1 cellular context compared by ENCODE assay signal in the genomic region with DNA sequence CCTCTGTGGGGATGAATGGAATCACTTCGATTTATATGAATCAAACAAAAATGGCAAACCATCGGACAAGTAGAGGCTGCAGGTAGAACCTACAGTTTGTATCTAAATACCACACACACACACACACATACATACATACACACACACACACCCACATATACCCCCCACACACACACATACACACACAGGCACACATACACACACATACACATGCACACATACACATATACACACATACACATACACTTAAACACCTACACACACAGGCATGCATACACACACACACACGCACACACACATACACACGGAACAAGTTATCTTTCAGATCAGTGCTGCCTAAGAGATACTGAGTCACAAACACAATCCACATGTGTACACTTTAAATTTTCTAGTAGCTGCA.
TF ChIP-seq lines count a peak whose summit lies in the region.

No MANE protein-coding gene starts in this region.

TF ChIP-seq in IMR-90, 13 proteins besides CTCF, POLR2A, EP300 and RAD21:
- TF ChIP-seq, protein P1, sequence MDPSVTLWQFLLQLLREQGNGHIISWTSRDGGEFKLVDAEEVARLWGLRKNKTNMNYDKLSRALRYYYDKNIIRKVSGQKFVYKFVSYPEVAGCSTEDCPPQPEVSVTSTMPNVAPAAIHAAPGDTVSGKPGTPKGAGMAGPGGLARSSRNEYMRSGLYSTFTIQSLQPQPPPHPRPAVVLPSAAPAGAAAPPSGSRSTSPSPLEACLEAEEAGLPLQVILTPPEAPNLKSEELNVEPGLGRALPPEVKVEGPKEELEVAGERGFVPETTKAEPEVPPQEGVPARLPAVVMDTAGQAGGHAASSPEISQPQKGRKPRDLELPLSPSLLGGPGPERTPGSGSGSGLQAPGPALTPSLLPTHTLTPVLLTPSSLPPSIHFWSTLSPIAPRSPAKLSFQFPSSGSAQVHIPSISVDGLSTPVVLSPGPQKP (IDR thresholded peaks at IDR 0.05; ENCODE audit: borderline replicate concordance, low read depth, low read length), result no peak
- TF ChIP-seq CHD1 (IDR thresholded peaks at IDR 0.05; ENCODE audit: low read depth, low read length) (no peak), MAZ (IDR thresholded peaks at IDR 0.05; ENCODE audit: borderline replicate concordance, low read depth, low read length) (no peak), SMC3 (IDR thresholded peaks at IDR 0.05; ENCODE audit: low read depth, low read length) (no peak), NFE2L2 (IDR thresholded peaks at IDR 0.05; ENCODE audit: low read depth, low read length) (no peak)
- TF ChIP-seq, protein P2, sequence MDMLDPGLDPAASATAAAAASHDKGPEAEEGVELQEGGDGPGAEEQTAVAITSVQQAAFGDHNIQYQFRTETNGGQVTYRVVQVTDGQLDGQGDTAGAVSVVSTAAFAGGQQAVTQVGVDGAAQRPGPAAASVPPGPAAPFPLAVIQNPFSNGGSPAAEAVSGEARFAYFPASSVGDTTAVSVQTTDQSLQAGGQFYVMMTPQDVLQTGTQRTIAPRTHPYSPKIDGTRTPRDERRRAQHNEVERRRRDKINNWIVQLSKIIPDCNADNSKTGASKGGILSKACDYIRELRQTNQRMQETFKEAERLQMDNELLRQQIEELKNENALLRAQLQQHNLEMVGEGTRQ (IDR thresholded peaks at IDR 0.05; ENCODE audit: low read depth, low read length), result no peak
